Comparison of ENCODE assay signal across 10 cellular contexts in the genomic region with DNA sequence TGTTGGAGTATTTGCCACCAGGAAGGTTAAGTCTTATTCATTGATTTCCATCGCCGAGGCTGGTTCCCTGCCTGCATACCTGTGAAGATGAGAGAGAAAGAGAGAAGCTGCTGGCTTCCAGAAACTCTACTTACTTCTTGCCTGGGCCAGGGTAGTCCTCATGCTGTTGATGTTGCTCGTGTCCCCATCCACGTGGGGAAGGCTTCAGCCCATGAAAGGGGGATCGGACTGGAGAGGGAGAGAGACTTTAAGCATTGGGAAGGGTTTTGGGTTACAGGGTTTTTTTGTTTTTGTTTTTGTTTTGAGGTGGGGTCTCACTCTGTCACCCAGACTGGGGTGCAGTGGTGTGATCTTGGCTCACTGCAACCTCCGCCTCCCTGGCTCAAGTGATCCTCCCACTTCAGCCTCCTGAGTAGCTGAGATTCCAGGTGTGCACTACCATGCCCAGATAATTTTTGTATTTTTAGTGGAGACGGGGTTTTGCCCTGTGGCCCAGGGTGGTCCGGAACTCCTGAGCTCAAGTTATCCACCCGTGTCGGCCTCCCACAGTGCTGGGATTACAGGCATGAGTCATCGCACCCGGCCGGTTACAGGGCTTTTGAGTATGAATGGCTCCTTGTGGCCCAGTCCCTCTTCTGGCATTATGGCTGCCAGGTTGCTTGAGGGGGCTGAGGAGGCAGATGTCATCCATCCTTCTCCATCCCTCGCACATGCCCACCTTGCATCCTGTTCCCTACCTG. TPM values are rescaled to one million over a fixed set of nuclear protein-coding genes. Genes with fewer than 3 reads are reported as not detected.
DNase-seq lines count a peak whose midpoint lies in the region; ATAC-seq and TF ChIP-seq lines count a peak whose summit lies in the region.
"Had no signal": no experiment of that assay in that cellular context is flagged by ENCODE, and none has a peak within 500 bp of the region (broad histone marks: within the 10 kb centered on the region; RNA-seq: fewer than 3 reads in every experiment).

No MANE protein-coding gene starts in this region.

- H3K27ac Mint-ChIP-seq in CD14-positive monocyte, result peak overlapping the region; percentile 86 to 95 (median 90)

- peak overlapping the region; percentile 33 for H3K9ac ChIP-seq in fibroblast of lung (ENCODE audit: insufficient read depth, low read length)
- peak overlapping the region; percentile 24 for H3K9ac ChIP-seq in rectal smooth muscle tissue (ENCODE audit: low read length)

- no peak for DNase-seq in CD14-positive monocyte (ENCODE audit: low spot score)
- DNase-seq in RWPE2 (ENCODE audit: low spot score), result no peak
- peak in 1 of 2 donors; percentile 60 for DNase-seq in fibroblast of lung (ENCODE audit: low read depth in 2 of 2)
- DNase-seq in activated CD4-positive, CD25-positive, alpha-beta regulatory T cell treated with anti-CD3 and anti-CD28 coated beads, Interleukin-2, amount 50 U/mL, for 72 hours, result no peak
- DNase-seq: activated CD4-positive, alpha-beta T cell treated with anti-CD3 and anti-CD28 coated beads for 1 hour had no signal

- no peaks in the 10 kb centered on the region for H3K79me2 ChIP-seq in fibroblast of lung (ENCODE audit: control insufficient read depth, insufficient read depth, low read length)

- no peak for ATAC-seq in RWPE2 (ENCODE audit: low read depth)
- ATAC-seq in GM18861 (IDR thresholded peaks at IDR 0.05; ENCODE audit: unreplicated experiment), result no peak
- ATAC-seq in GM18517 (IDR thresholded peaks at IDR 0.05; ENCODE audit: unreplicated experiment), result no peak
- no peak for ATAC-seq in HG02938 (IDR thresholded peaks at IDR 0.05; ENCODE audit: unreplicated experiment)

- H3K4me2 ChIP-seq in fibroblast of lung (ENCODE audit: extremely low read depth, insufficient read depth, low read length), result peak overlapping the region; percentile 76

- H3K4me1 Mint-ChIP-seq in CD14-positive monocyte, result peaks cover 62% of the 10 kb centered on the region

- H3K4me3 Mint-ChIP-seq in CD14-positive monocyte, result peak overlapping the region; percentile 21 to 50

- H3K4me3 ChIP-seq in RWPE2 (ENCODE audit: severe bottlenecking), result no peak overlapping the region
- no peak overlapping the region for H3K4me3 ChIP-seq in fibroblast of lung (replicated peaks in 1 of 4; ENCODE audit: control extremely low read depth in 1 of 4, insufficient read depth in 1 of 4, low read depth in 3 of 4, low read length in 4 of 4)
- H3K4me3 ChIP-seq in rectal smooth muscle tissue (ENCODE audit: low read length), result no peak overlapping the region

- no peaks in the 10 kb centered on the region for H3K27me3 Mint-ChIP-seq in CD14-positive monocyte (ENCODE audit: low read depth in 3 of 3)

- no peak overlapping the region for H2AFZ ChIP-seq in fibroblast of lung (ENCODE audit: low read length)

- H3K36me3 Mint-ChIP-seq in CD14-positive monocyte, result peaks cover 0 to 1% of the 10 kb centered on the region in 2 donors

- H3K4me1 ChIP-seq in RWPE2 (ENCODE audit: insufficient read depth, poor library complexity, severe bottlenecking) (peaks cover 25% of the 10 kb centered on the region), fibroblast of lung (ENCODE audit: control insufficient read depth, extremely low read depth, insufficient read depth, low read length) (peaks cover 40% of the 10 kb centered on the region), rectal smooth muscle tissue (ENCODE audit: control insufficient read depth, insufficient read depth, low read length) (peaks cover 51% of the 10 kb centered on the region)

- H3K36me3 ChIP-seq in RWPE2 (ENCODE audit: low read depth) (no peaks in the 10 kb centered on the region), fibroblast of lung (ENCODE audit: control insufficient read depth, insufficient read depth, low read length) (no peaks in the 10 kb centered on the region), rectal smooth muscle tissue (ENCODE audit: control insufficient read depth, insufficient read depth, low read length) (peaks cover 4% of the 10 kb centered on the region)

- no peaks in the 10 kb centered on the region for H3K9me3 ChIP-seq in RWPE2 (ENCODE audit: severe bottlenecking)
- H3K9me3 ChIP-seq in fibroblast of lung (ENCODE audit: control insufficient read depth, insufficient read depth, low read depth, low read length), result no peaks in the 10 kb centered on the region

- no peaks in the 10 kb centered on the region for H3K27me3 ChIP-seq in RWPE2 (ENCODE audit: insufficient read depth, poor library complexity, severe bottlenecking)
- H3K27me3 ChIP-seq in fibroblast of lung (ENCODE audit: control insufficient read depth, insufficient read depth, low read length), result no peaks in the 10 kb centered on the region
- no peaks in the 10 kb centered on the region for H3K27me3 ChIP-seq in rectal smooth muscle tissue (ENCODE audit: control insufficient read depth, insufficient read depth, low read length)

- H4K20me1 ChIP-seq in fibroblast of lung (ENCODE audit: control insufficient read depth, extremely low read depth, insufficient read depth, low read length), result no peaks in the 10 kb centered on the region

- peaks cover 0 to 3% (median 0%) of the 10 kb centered on the region in 7 donors for H3K9me3 Mint-ChIP-seq in CD14-positive monocyte

- TF ChIP-seq CTCF in CD14-positive monocyte (IDR thresholded peaks at IDR 0.05), result no peak
- no peak for TF ChIP-seq CTCF in RWPE2 (IDR thresholded peaks at IDR 0.05; ENCODE audit: poor library complexity, severe bottlenecking)
- no peak for TF ChIP-seq CTCF in fibroblast of lung (conservative IDR thresholded peaks at IDR 0.05 in 1 of 2, IDR thresholded peaks at IDR 0.05 in 1 of 2; ENCODE audit: low read depth in 1 of 2, low read length in 2 of 2)

- intact Hi-C loops in CD14-positive monocyte (cut with micrococcal nuclease), result no loop called here

- H3K27ac ChIP-seq in RWPE2 (ENCODE audit: poor library complexity, severe bottlenecking) (peak overlapping the region; percentile 69), fibroblast of lung (ENCODE audit: insufficient read depth, low read length) (peak overlapping the region; percentile 80), rectal smooth muscle tissue (ENCODE audit: low read depth, low read length) (peak overlapping the region; percentile 98)

RNA-seq across cellular contexts. Expression of gene ITGB3, which starts 26.6 kb away (rescaled TPM):
- 1 to 10 TPM; 1.3 to 1.6 TPM for polyA plus RNA-seq in CD14-positive monocyte
- total RNA-seq in fibroblast of lung, result 13.1 and 22.0 TPM in 2 replicates
- polyA plus RNA-seq in fibroblast of lung, result 10.4 and 23.3 TPM in 2 replicates
- polyA plus RNA-seq in fibroblast of lung (2012), result 7.3 and 17.8 TPM in 2 replicates
- polyA minus RNA-seq in fibroblast of lung (ENCODE audit: low replicate concordance), result 20.0 and 45.1 TPM in 2 replicates
- polyA plus RNA-seq: keratinocyte had no signal

RNA-seq across cellular contexts. Expression of gene EFCAB13, which starts 43.5 kb away (rescaled TPM):
- polyA plus RNA-seq in CD14-positive monocyte (1 to 10 TPM; 3.5 to 5.7 TPM), fibroblast of lung (1.0 and 1.3 TPM in 2 replicates)
- total RNA-seq in fibroblast of lung, result 9.2 and 10.0 TPM in 2 replicates
- 0.70 and 1.3 TPM in 2 replicates for polyA plus RNA-seq in fibroblast of lung (2012)
- not detected in 2 replicates for polyA minus RNA-seq in fibroblast of lung (ENCODE audit: low replicate concordance)
